26 cellular contexts compared by ENCODE assay signal in genomic region chr20:35602851-35603495, GRCh38. TPM values are rescaled to one million over a fixed set of nuclear protein-coding genes. Genes with fewer than 3 reads are reported as not detected.
A peak's percentile ranks its signal among the peaks of the same experiment; 100 is the strongest.
DNase-seq lines count a peak whose midpoint lies in the region; ATAC-seq and TF ChIP-seq lines count a peak whose summit lies in the region.
"Had no signal": no experiment of that assay in that cellular context is flagged by ENCODE, and none has a peak within 500 bp of the region (broad histone marks: within the 10 kb centered on the region; RNA-seq: fewer than 3 reads in every experiment).

No MANE protein-coding gene starts in this region.

- no peaks in the 10 kb centered on the region for H3K9me3 Mint-ChIP-seq in activated naive CD8-positive, alpha-beta T cell (ENCODE audit: low read depth)
- no peaks in the 10 kb centered on the region for H3K9me3 Mint-ChIP-seq in activated naive CD8-positive, alpha-beta T cell treated with anti-CD3 and anti-CD28 coated beads, Interleukin-2, amount 50 U/mL, for 24 hours
- no peaks in the 10 kb centered on the region for H3K9me3 Mint-ChIP-seq in activated T-helper 17 cell treated with anti-CD3 and anti-CD28 coated beads, Interleukin-2, amount 50 U/mL, for 72 hours
- no peaks in the 10 kb centered on the region for H3K9me3 Mint-ChIP-seq in natural killer cell
- H3K9me3 Mint-ChIP-seq in type B pancreatic cell: no peaks in the 10 kb centered on the region

- TF ChIP-seq CTCF in natural killer cell (IDR thresholded peaks at IDR 0.05): no peak
- no peak for TF ChIP-seq CTCF in type B pancreatic cell (conservative IDR thresholded peaks at IDR 0.05)

- no peak overlapping the region for H3K27ac Mint-ChIP-seq in activated naive CD8-positive, alpha-beta T cell
- H3K27ac Mint-ChIP-seq in activated naive CD8-positive, alpha-beta T cell treated with anti-CD3 and anti-CD28 coated beads, Interleukin-2, amount 50 U/mL, for 24 hours: no peak overlapping the region
- H3K27ac Mint-ChIP-seq in activated T-helper 17 cell treated with anti-CD3 and anti-CD28 coated beads, Interleukin-2, amount 50 U/mL, for 72 hours: no peak overlapping the region
- H3K27ac Mint-ChIP-seq in natural killer cell (peak overlapping the region in 1 of 2 donors; percentile 31), type B pancreatic cell (no peak overlapping the region)
- H3K27ac Mint-ChIP-seq: progenitor cell of endocrine pancreas had no signal

- DNase-seq in activated naive CD8-positive, alpha-beta T cell treated with anti-CD3 and anti-CD28 coated beads, Interleukin-2, amount 50 U/mL, for 24 hours: no peak
- no peak for DNase-seq in natural killer cell
- DNase-seq in type B pancreatic cell (ENCODE audit: extremely low spot score, unreplicated experiment): no peak
- no peak for DNase-seq in NCI-H2227 treated with DMSO at 0.1 percent for 48 hours (lab: John Stamatoyannopoulos, UW)
- no peak for DNase-seq in RKO (ENCODE audit: low spot score)
- DNase-seq: activated CD4-positive, alpha-beta T cell treated with anti-CD3 and anti-CD28 coated beads, Interleukin-2, amount 50 U/mL, for 48 hours; activated CD8-positive, alpha-beta memory T cell treated with anti-CD3 and anti-CD28 coated beads, Interleukin-2, amount 50 U/mL, for 4 hours; activated effector memory CD4-positive, alpha-beta T cell treated with Interleukin-2 at 50 U/mL for 16 hours; BE2C; brain microvascular endothelial cell; colonic mucosa; foreskin melanocyte; mesendoderm; NCI-H1092; NCI-H187; NCI-H69; substantia nigra; WERI-Rb-1 had no signal

- H3K36me3 Mint-ChIP-seq in activated naive CD8-positive, alpha-beta T cell: no peaks in the 10 kb centered on the region
- H3K36me3 Mint-ChIP-seq in activated naive CD8-positive, alpha-beta T cell treated with anti-CD3 and anti-CD28 coated beads, Interleukin-2, amount 50 U/mL, for 24 hours (ENCODE audit: low read depth): no peaks in the 10 kb centered on the region
- no peaks in the 10 kb centered on the region for H3K36me3 Mint-ChIP-seq in activated T-helper 17 cell treated with anti-CD3 and anti-CD28 coated beads, Interleukin-2, amount 50 U/mL, for 72 hours (ENCODE audit: low read depth)
- no peaks in the 10 kb centered on the region for H3K36me3 Mint-ChIP-seq in natural killer cell
- no peaks in the 10 kb centered on the region for H3K36me3 Mint-ChIP-seq in type B pancreatic cell

- intact Hi-C loops in natural killer cell (cut with micrococcal nuclease): loop anchor here (5.0 kb wide), 2 partner anchors 139 to 279 kb away; partner anchors contain the start of gene RBM39

- no peak for ATAC-seq in activated naive CD8-positive, alpha-beta T cell treated with anti-CD3 and anti-CD28 coated beads, Interleukin-2, amount 50 U/mL, for 24 hours
- ATAC-seq in activated T-helper 17 cell treated with anti-CD3 and anti-CD28 coated beads, Interleukin-2, amount 50 U/mL, for 72 hours (replicated peaks): no peak
- ATAC-seq in natural killer cell: no peak
- no peak for ATAC-seq in HG03097 (IDR thresholded peaks at IDR 0.05; ENCODE audit: low FRiP score, unreplicated experiment)
- ATAC-seq: esophagus mucosa, HCT116, left colon, upper lobe of right lung had no signal

- H3K4me3 Mint-ChIP-seq in activated naive CD8-positive, alpha-beta T cell: peak overlapping the region; percentile 38
- H3K4me3 Mint-ChIP-seq in activated naive CD8-positive, alpha-beta T cell treated with anti-CD3 and anti-CD28 coated beads, Interleukin-2, amount 50 U/mL, for 24 hours: no peak overlapping the region
- peak overlapping the region; percentile 75 for H3K4me3 Mint-ChIP-seq in activated T-helper 17 cell treated with anti-CD3 and anti-CD28 coated beads, Interleukin-2, amount 50 U/mL, for 72 hours
- peak overlapping the region; percentile 76 for H3K4me3 Mint-ChIP-seq in natural killer cell
- H3K4me3 Mint-ChIP-seq in type B pancreatic cell: peak overlapping the region; percentile 76

- H3K4me1 Mint-ChIP-seq in activated naive CD8-positive, alpha-beta T cell (ENCODE audit: low read depth): peaks cover 2% of the 10 kb centered on the region
- peaks cover 12% of the 10 kb centered on the region for H3K4me1 Mint-ChIP-seq in activated naive CD8-positive, alpha-beta T cell treated with anti-CD3 and anti-CD28 coated beads, Interleukin-2, amount 50 U/mL, for 24 hours
- H3K4me1 Mint-ChIP-seq in activated T-helper 17 cell treated with anti-CD3 and anti-CD28 coated beads, Interleukin-2, amount 50 U/mL, for 72 hours: no peaks in the 10 kb centered on the region
- peaks cover 0 to 12% of the 10 kb centered on the region in 2 donors for H3K4me1 Mint-ChIP-seq in natural killer cell
- peaks cover 5% of the 10 kb centered on the region for H3K4me1 Mint-ChIP-seq in type B pancreatic cell (ENCODE audit: unreplicated experiment)

- peaks cover 5% of the 10 kb centered on the region for H3K27me3 Mint-ChIP-seq in activated naive CD8-positive, alpha-beta T cell
- H3K27me3 Mint-ChIP-seq in activated naive CD8-positive, alpha-beta T cell treated with anti-CD3 and anti-CD28 coated beads, Interleukin-2, amount 50 U/mL, for 24 hours: peaks cover 33% of the 10 kb centered on the region
- peaks cover 12% of the 10 kb centered on the region for H3K27me3 Mint-ChIP-seq in activated T-helper 17 cell treated with anti-CD3 and anti-CD28 coated beads, Interleukin-2, amount 50 U/mL, for 72 hours
- peaks cover 7 to 26% of the 10 kb centered on the region in 2 donors for H3K27me3 Mint-ChIP-seq in natural killer cell (ENCODE audit: low read depth in 2 of 2)
- H3K27me3 Mint-ChIP-seq in type B pancreatic cell: peaks cover 59% of the 10 kb centered on the region

RNA-seq across cellular contexts. Expression of gene SPAG4, which starts 12.7 kb away (rescaled TPM):
- 10 to 100 TPM in 1 of 2 donors, 1 to 10 TPM in 1; 7.2 to 52.4 TPM for total RNA-seq in activated T-helper 17 cell treated with anti-CD3 and anti-CD28 coated beads, Interleukin-2, amount 50 U/mL, for 72 hours
- total RNA-seq in natural killer cell (10 to 100 TPM; 11.2 to 16.2 (median 11.9) TPM), type B pancreatic cell (ENCODE audit: low replicate concordance) (1.6 and 2.4 TPM in 2 replicates)
